ENCODE assay signal across 25 cellular contexts in the genomic region with DNA sequence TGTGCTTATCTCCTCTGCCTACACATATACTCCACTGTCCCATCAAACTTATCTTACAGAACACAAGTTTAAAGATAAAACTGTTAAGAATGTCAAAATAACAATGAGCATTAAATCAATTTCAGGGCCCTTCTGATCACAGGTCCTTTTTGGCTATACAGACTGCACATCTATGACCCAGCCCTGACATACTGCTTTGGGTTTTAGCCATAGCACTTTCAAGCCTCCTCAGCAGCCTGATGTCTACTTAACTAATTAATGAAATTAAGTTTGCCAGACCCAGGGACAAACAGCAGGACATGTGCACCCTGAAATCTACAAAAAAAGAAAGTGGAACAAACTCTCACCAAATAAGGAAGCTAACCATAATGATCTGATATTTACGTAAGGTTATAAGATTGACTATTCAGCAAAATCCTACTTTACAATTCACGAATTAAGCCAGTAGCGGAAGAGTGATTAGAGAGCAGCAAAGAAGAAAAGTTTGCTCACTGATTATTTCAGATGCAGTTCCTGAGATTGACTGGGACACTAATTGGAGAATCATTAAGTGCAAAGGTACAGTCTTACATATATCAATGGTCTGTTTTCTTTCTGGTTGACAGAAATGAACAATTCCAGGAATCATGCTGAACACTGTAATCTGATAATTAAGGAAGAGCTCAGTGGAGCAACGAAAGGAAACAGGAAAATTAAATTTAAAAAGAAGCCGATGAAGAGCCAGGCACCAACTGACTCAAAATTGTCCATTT.
"Had no signal": no experiment of that assay in that cellular context is flagged by ENCODE, and none has a peak within 500 bp of the region (broad histone marks: within the 10 kb centered on the region; RNA-seq: fewer than 3 reads in every experiment).

No MANE protein-coding gene starts in this region.

- H3K27me3 ChIP-seq: neutrophil, pancreas, right atrium auricular region, suprapubic skin had no signal

- H3K36me3 Mint-ChIP-seq: memory B cell; naive B cell; natural killer cell treated with Interleukin-12 subunit alpha and Interleukin-12 subunit beta and Interleukin-15 and Interleukin-18, amount 100 ng/mL, for 72 hours had no signal

- DNase-seq: cerebellar nuclear complex; cortex of kidney; effector memory CD8-positive, alpha-beta T cell; left cardiac atrium; left ventricle myocardium inferior; lower lobe of right lung; mucosa of descending colon; naive B cell; pancreas; stimulated activated CD4-positive, alpha-beta T cell treated with anti-CD3 and anti-CD28 coated beads, Interleukin-12 subunit alpha, Interleukin-12 subunit beta, amount 100 ng/mL, for 4 hours; stimulated activated CD4-positive, alpha-beta T cell treated with anti-CD3 and anti-CD28 coated beads, Interleukin-1b, Interleukin-23, amount 100 ng/mL, for 48 hours; stimulated activated CD4-positive, alpha-beta T cell treated with anti-CD3 and anti-CD28 coated beads, Interleukin-4, amount 100 ng/mL, for 1 hour; stimulated activated CD8-positive, alpha-beta memory T cell treated with anti-CD3 and anti-CD28 coated beads, Interleukin-4, amount 100 ng/mL, for 48 hours; stimulated activated naive CD4-positive, alpha-beta T cell; stimulated activated naive CD8-positive, alpha-beta T cell treated with anti-CD3 and anti-CD28 coated beads, Interleukin-15, amount 100 ng/mL, for 72 hours; trophoblast cell had no signal

- H3K27me3 Mint-ChIP-seq: effector memory CD8-positive, alpha-beta T cell; memory B cell; naive B cell; natural killer cell treated with Interleukin-12 subunit alpha and Interleukin-12 subunit beta and Interleukin-15 and Interleukin-18, amount 100 ng/mL, for 72 hours; stimulated activated naive CD8-positive, alpha-beta T cell treated with anti-CD3 and anti-CD28 coated beads, Interleukin-15, amount 100 ng/mL, for 72 hours had no signal

- ATAC-seq: effector memory CD8-positive, alpha-beta T cell; left cardiac atrium; lower lobe of right lung; mucosa of descending colon; natural killer cell treated with Interleukin-12 subunit alpha and Interleukin-12 subunit beta and Interleukin-15 and Interleukin-18, amount 100 ng/mL, for 72 hours; pancreas; sciatic nerve; stimulated activated naive CD8-positive, alpha-beta T cell treated with anti-CD3 and anti-CD28 coated beads, Interleukin-15, amount 100 ng/mL, for 72 hours had no signal

- H3K27ac ChIP-seq: left ventricle myocardium inferior, lower lobe of right lung, neutrophil, pancreas, right atrium auricular region, suprapubic skin had no signal

- H3K36me3 ChIP-seq: left ventricle myocardium inferior, lower lobe of right lung, neutrophil, pancreas, right atrium auricular region, suprapubic skin had no signal

- H3K9me3 ChIP-seq: left ventricle myocardium inferior, lower lobe of right lung, mucosa of descending colon, neutrophil, pancreas, right atrium auricular region, suprapubic skin had no signal

- H3K4me1 ChIP-seq: left ventricle myocardium inferior, lower lobe of right lung, pancreas, right atrium auricular region, suprapubic skin had no signal

- H3K27ac Mint-ChIP-seq: effector memory CD8-positive, alpha-beta T cell; memory B cell; naive B cell; natural killer cell treated with Interleukin-12 subunit alpha and Interleukin-12 subunit beta and Interleukin-15 and Interleukin-18, amount 100 ng/mL, for 72 hours; progenitor cell of endocrine pancreas; stimulated activated naive CD8-positive, alpha-beta T cell treated with anti-CD3 and anti-CD28 coated beads, Interleukin-15, amount 100 ng/mL, for 72 hours had no signal

- H3K4me1 Mint-ChIP-seq: memory B cell; naive B cell; stimulated activated naive CD8-positive, alpha-beta T cell treated with anti-CD3 and anti-CD28 coated beads, Interleukin-15, amount 100 ng/mL, for 72 hours had no signal

- H3K4me3 ChIP-seq: left ventricle myocardium inferior, lower lobe of right lung, mucosa of descending colon, pancreas, right atrium auricular region, smooth muscle cell, suprapubic skin had no signal

- H3K4me3 Mint-ChIP-seq: effector memory CD8-positive, alpha-beta T cell; memory B cell; naive B cell; natural killer cell treated with Interleukin-12 subunit alpha and Interleukin-12 subunit beta and Interleukin-15 and Interleukin-18, amount 100 ng/mL, for 72 hours; neural crest cell; stimulated activated naive CD8-positive, alpha-beta T cell treated with anti-CD3 and anti-CD28 coated beads, Interleukin-15, amount 100 ng/mL, for 72 hours had no signal

- H3K9me3 Mint-ChIP-seq: neural crest cell; stimulated activated naive CD8-positive, alpha-beta T cell treated with anti-CD3 and anti-CD28 coated beads, Interleukin-15, amount 100 ng/mL, for 72 hours had no signal
